ENCODE assay signal across 1 cellular context in the genomic region with DNA sequence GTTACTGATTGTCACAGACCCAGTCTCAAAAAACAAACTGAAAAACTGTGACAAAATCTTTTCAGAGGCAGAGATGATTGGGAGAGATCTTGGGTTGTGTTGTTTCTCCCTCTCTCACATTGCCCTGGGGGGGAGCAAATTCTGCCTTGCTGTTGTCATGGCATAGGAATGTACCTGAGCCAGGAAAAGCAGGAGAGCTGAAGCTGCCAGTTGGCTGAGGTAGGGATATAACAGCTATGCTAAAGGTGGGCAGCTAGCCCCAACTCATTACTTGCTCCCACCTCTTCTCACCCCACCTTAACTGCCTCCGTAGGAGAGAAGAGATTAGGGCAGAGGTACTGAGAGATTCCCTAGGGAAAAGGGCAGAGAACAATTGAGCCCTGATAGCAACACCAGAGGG.
TF ChIP-seq lines count a peak whose summit lies in the region.

No MANE protein-coding gene starts in this region.

TF ChIP-seq in WTC11, 78 proteins besides CTCF, POLR2A, EP300 and RAD21 (continued from another document):
- TF ChIP-seq, protein P1, sequence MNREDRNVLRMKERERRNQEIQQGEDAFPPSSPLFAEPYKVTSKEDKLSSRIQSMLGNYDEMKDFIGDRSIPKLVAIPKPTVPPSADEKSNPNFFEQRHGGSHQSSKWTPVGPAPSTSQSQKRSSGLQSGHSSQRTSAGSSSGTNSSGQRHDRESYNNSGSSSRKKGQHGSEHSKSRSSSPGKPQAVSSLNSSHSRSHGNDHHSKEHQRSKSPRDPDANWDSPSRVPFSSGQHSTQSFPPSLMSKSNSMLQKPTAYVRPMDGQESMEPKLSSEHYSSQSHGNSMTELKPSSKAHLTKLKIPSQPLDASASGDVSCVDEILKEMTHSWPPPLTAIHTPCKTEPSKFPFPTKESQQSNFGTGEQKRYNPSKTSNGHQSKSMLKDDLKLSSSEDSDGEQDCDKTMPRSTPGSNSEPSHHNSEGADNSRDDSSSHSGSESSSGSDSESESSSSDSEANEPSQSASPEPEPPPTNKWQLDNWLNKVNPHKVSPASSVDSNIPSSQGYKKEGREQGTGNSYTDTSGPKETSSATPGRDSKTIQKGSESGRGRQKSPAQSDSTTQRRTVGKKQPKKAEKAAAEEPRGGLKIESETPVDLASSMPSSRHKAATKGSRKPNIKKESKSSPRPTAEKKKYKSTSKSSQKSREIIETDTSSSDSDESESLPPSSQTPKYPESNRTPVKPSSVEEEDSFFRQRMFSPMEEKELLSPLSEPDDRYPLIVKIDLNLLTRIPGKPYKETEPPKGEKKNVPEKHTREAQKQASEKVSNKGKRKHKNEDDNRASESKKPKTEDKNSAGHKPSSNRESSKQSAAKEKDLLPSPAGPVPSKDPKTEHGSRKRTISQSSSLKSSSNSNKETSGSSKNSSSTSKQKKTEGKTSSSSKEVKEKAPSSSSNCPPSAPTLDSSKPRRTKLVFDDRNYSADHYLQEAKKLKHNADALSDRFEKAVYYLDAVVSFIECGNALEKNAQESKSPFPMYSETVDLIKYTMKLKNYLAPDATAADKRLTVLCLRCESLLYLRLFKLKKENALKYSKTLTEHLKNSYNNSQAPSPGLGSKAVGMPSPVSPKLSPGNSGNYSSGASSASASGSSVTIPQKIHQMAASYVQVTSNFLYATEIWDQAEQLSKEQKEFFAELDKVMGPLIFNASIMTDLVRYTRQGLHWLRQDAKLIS (CRISPR knock-in tag; IDR thresholded peaks at IDR 0.05; ENCODE audit: borderline replicate concordance), result no peak
- TF ChIP-seq ZBTB21 (CRISPR knock-in tag; IDR thresholded peaks at IDR 0.05; ENCODE audit: borderline replicate concordance) (no peak), ZNF671 (CRISPR knock-in tag; IDR thresholded peaks at IDR 0.05) (no peak), GRHL2 (CRISPR knock-in tag; IDR thresholded peaks at IDR 0.05; ENCODE audit: insufficient replicate concordance, severe bottlenecking) (no peak), FOXP1 (CRISPR knock-in tag; IDR thresholded peaks at IDR 0.05; ENCODE audit: borderline replicate concordance) (no peak), FOXJ3 (CRISPR knock-in tag; IDR thresholded peaks at IDR 0.05; ENCODE audit: borderline replicate concordance) (no peak), SMAD3 (CRISPR knock-in tag; IDR thresholded peaks at IDR 0.05; ENCODE audit: borderline replicate concordance) (no peak), MYBL2 (CRISPR knock-in tag; IDR thresholded peaks at IDR 0.05) (no peak), GABPB1 (CRISPR knock-in tag; IDR thresholded peaks at IDR 0.05) (no peak), CBFB (CRISPR knock-in tag; IDR thresholded peaks at IDR 0.05; ENCODE audit: low read depth) (no peak), KAT7 (CRISPR knock-in tag; IDR thresholded peaks at IDR 0.05; ENCODE audit: borderline replicate concordance) (no peak), JUN (CRISPR knock-in tag; IDR thresholded peaks at IDR 0.05) (no peak), ZNF232 (CRISPR knock-in tag; IDR thresholded peaks at IDR 0.05) (no peak), USF1 (CRISPR knock-in tag; IDR thresholded peaks at IDR 0.05) (no peak)
- TF ChIP-seq, protein P2, sequence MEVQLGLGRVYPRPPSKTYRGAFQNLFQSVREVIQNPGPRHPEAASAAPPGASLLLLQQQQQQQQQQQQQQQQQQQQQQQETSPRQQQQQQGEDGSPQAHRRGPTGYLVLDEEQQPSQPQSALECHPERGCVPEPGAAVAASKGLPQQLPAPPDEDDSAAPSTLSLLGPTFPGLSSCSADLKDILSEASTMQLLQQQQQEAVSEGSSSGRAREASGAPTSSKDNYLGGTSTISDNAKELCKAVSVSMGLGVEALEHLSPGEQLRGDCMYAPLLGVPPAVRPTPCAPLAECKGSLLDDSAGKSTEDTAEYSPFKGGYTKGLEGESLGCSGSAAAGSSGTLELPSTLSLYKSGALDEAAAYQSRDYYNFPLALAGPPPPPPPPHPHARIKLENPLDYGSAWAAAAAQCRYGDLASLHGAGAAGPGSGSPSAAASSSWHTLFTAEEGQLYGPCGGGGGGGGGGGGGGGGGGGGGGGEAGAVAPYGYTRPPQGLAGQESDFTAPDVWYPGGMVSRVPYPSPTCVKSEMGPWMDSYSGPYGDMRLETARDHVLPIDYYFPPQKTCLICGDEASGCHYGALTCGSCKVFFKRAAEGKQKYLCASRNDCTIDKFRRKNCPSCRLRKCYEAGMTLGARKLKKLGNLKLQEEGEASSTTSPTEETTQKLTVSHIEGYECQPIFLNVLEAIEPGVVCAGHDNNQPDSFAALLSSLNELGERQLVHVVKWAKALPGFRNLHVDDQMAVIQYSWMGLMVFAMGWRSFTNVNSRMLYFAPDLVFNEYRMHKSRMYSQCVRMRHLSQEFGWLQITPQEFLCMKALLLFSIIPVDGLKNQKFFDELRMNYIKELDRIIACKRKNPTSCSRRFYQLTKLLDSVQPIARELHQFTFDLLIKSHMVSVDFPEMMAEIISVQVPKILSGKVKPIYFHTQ (CRISPR knock-in tag; IDR thresholded peaks at IDR 0.05), result no peak
